Comparison of ENCODE assay signal across 2 cellular contexts in the genomic region with DNA sequence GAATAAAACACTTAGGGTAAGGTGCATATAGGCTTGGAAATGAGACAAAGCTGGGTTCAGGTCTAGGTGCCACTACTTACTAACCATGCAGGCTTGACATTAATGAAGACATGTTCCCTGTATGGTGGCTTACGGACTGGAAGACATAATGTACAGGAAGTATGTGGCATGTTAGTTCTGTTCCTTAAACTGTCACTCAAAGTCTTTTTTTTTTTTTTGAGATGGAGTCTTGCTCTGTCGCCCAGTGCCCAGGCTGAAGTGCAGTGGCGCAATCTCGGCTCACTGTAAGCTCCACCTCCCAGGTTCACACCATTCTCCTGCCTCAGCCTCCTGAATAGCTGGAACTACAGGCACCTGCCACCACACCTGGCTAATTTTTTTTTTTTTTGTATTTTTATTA.
TF ChIP-seq lines count a peak whose summit lies in the region.

No MANE protein-coding gene starts in this region.

TF ChIP-seq in HEK293T, 16 proteins besides CTCF, POLR2A, EP300 and RAD21:
- peak; percentile 80; the same call in 1 of the 2 replicates for TF ChIP-seq PKNOX1 (IDR thresholded peaks at IDR 0.05)
- peak; percentile 47; the same call in 1 of the 2 replicates for TF ChIP-seq ZNF384 (IDR thresholded peaks at IDR 0.05)

TF ChIP-seq in K562, 482 proteins besides CTCF, POLR2A, EP300 and RAD21:
- TF ChIP-seq PKNOX1 (IDR thresholded peaks at IDR 0.05), result peak; percentile 54
TF ChIP-seq in K562: peak in this region for 1; not testable (repeated sequence) for 481.
